ENCODE assay signal across 8 cellular contexts in genomic region chr19:35352448-35353304, GRCh38. TPM values are rescaled to one million over a fixed set of nuclear protein-coding genes. Genes with fewer than 3 reads are reported as not detected.
DNase-seq lines count a peak whose midpoint lies in the region; ATAC-seq and TF ChIP-seq lines count a peak whose summit lies in the region.

No MANE protein-coding gene starts in this region.

- in situ Hi-C loops in IMR-90 (cut with MboI; ENCODE audit: low sequenced_read_pairs) = no loop called here

- no peaks in the 10 kb centered on the region for H3K79me1 ChIP-seq in IMR-90 (ENCODE audit: low read depth in 1 of 2, low read length in 2 of 2)

- H3K9me3 Mint-ChIP-seq in naive thymus-derived CD4-positive, alpha-beta T cell = no peaks in the 10 kb centered on the region
- no peaks in the 10 kb centered on the region for H3K9me3 Mint-ChIP-seq in stimulated activated effector memory CD8-positive, alpha-beta T cell treated with anti-CD3 and anti-CD28 coated beads, Interleukin-12 subunit alpha, Interleukin-12 subunit beta, amount 100 ng/mL, for 72 hours

- TF ChIP-seq POLR2A in IMR-90 (IDR thresholded peaks at IDR 0.05; ENCODE audit: low read depth, low read length) (no peak), esophagus squamous epithelium (IDR thresholded peaks at IDR 0.05) (no peak)

- no peak overlapping the region for H3K4ac ChIP-seq in IMR-90 (ENCODE audit: low read depth, low read length)

- H3K4me2 ChIP-seq in IMR-90 (ENCODE audit: low read depth, low read length) = no peak overlapping the region
- H3K4me2 ChIP-seq in OCI-LY1 (ENCODE audit: low read length) = no peak overlapping the region

- peak; percentile 98 for ATAC-seq in IMR-90 (ENCODE audit: low read depth)
- ATAC-seq in naive thymus-derived CD4-positive, alpha-beta T cell = peak; percentile 85
- ATAC-seq in stimulated activated effector memory CD8-positive, alpha-beta T cell treated with anti-CD3 and anti-CD28 coated beads, Interleukin-12 subunit alpha, Interleukin-12 subunit beta, amount 100 ng/mL, for 72 hours = peak; percentile 57
- ATAC-seq in HG03097 (IDR thresholded peaks at IDR 0.05; ENCODE audit: low FRiP score, unreplicated experiment) = no peak

- H2AK9ac ChIP-seq in IMR-90 (replicated peaks; ENCODE audit: low read depth, low read length, poor library complexity) = no peak overlapping the region

- H3K79me2 ChIP-seq in OCI-LY1 (ENCODE audit: insufficient read depth, low read length) = no peaks in the 10 kb centered on the region

- H3K4me3 Mint-ChIP-seq in naive thymus-derived CD4-positive, alpha-beta T cell = peak overlapping the region in 2 of 10 donors; percentile 16 to 21
- no peak overlapping the region for H3K4me3 Mint-ChIP-seq in stimulated activated effector memory CD8-positive, alpha-beta T cell treated with anti-CD3 and anti-CD28 coated beads, Interleukin-12 subunit alpha, Interleukin-12 subunit beta, amount 100 ng/mL, for 72 hours

- H3K9me3 ChIP-seq in IMR-90 (ENCODE audit: control insufficient read depth, insufficient read depth, low read length) (no peaks in the 10 kb centered on the region), OCI-LY1 (ENCODE audit: low read length) (no peaks in the 10 kb centered on the region), esophagus squamous epithelium (no peaks in the 10 kb centered on the region)
- no peaks in the 10 kb centered on the region for H3K9me3 ChIP-seq in naive thymus-derived CD4-positive, alpha-beta T cell (ENCODE audit: control insufficient read depth in 2 of 3, low read length in 3 of 3)

- peak overlapping the region in 1 of 9 donors; percentile 54 for H3K27ac Mint-ChIP-seq in naive thymus-derived CD4-positive, alpha-beta T cell
- peak overlapping the region; percentile 52 for H3K27ac Mint-ChIP-seq in stimulated activated effector memory CD8-positive, alpha-beta T cell treated with anti-CD3 and anti-CD28 coated beads, Interleukin-12 subunit alpha, Interleukin-12 subunit beta, amount 100 ng/mL, for 72 hours

- intact Hi-C loops in IMR-90 (cut with micrococcal nuclease) = loop anchor here (1.0 to 10.0 kb wide), 4 partner anchors 112 to 276 kb away; partner anchors contain the start of genes RBM42 and TMEM147
- intact Hi-C loops in esophagus squamous epithelium (cut with DNase I) = loop anchor here (5.0 kb wide), 1 partner anchor 145 kb away; no protein-coding TSS in a partner anchor
- intact Hi-C loops in naive thymus-derived CD4-positive, alpha-beta T cell (cut with micrococcal nuclease) = loop anchor here (1.0 to 2.0 kb wide), 4 partner anchors 116 to 364 kb away; no protein-coding TSS in a partner anchor

- H3K36me3 ChIP-seq in IMR-90 (ENCODE audit: control insufficient read depth, insufficient read depth, low read length) = no peaks in the 10 kb centered on the region
- no peaks in the 10 kb centered on the region for H3K36me3 ChIP-seq in OCI-LY1 (ENCODE audit: insufficient read depth, low read length)
- H3K36me3 ChIP-seq in esophagus squamous epithelium = no peaks in the 10 kb centered on the region
- no peaks in the 10 kb centered on the region for H3K36me3 ChIP-seq in naive thymus-derived CD4-positive, alpha-beta T cell (ENCODE audit: control insufficient read depth in 2 of 3, insufficient read depth in 3 of 3, low read length in 3 of 3)

- H3K9ac ChIP-seq in IMR-90 (ENCODE audit: low read depth, low read length) (no peak overlapping the region), OCI-LY1 (ENCODE audit: low read length) (no peak overlapping the region)

- H3K4me3 ChIP-seq in IMR-90 (ENCODE audit: insufficient read depth, low read depth, low read length) = no peak overlapping the region
- H3K4me3 ChIP-seq in OCI-LY1 (ENCODE audit: low read depth, low read length, poor library complexity, severe bottlenecking) = no peak overlapping the region
- no peak overlapping the region for H3K4me3 ChIP-seq in esophagus squamous epithelium
- no peak overlapping the region for H3K4me3 ChIP-seq in naive thymus-derived CD4-positive, alpha-beta T cell (ENCODE audit: low read length)

- no peak overlapping the region for H3K18ac ChIP-seq in IMR-90 (ENCODE audit: low read depth, low read length)

- H4K91ac ChIP-seq in IMR-90 (ENCODE audit: insufficient read depth, low read depth, low read length) = no peak overlapping the region

- no peak overlapping the region for H3K56ac ChIP-seq in IMR-90 (ENCODE audit: extremely low read depth, insufficient read depth, low read length)

- 65% methylated on average over 2 of the region's 32 CpGs; no CpG with 5 or more reads in 1 of the 2 experiments for WGBS in IMR-90 (ENCODE audit: extremely low coverage in 2 of 2, insufficient read length in 1 of 2), 2 experiments
- 4 to 13% methylated on average over 13 to 21 of the region's 32 CpGs for WGBS in esophagus squamous epithelium, 2 donors

- H2BK5ac ChIP-seq in IMR-90 (ENCODE audit: low read depth, low read length, poor library complexity, severe bottlenecking) = no peak overlapping the region

- no peak overlapping the region for H3K14ac ChIP-seq in IMR-90 (replicated peaks; ENCODE audit: low read depth, low read length)

- H3K23ac ChIP-seq in IMR-90 (ENCODE audit: low read depth, low read length) = no peak overlapping the region

- POLR2A ChIA-PET in IMR-90 (lab: Charles Lee; ENCODE audit: unreplicated experiment) = no interaction called here
- POLR2A ChIA-PET in naive thymus-derived CD4-positive, alpha-beta T cell (lab: Charles Lee) = interaction anchor here (1.4 kb wide), 1 partner anchor 110 kb away, joined by 5 read pairs; no protein-coding TSS in a partner anchor

- BruUV-seq in IMR-90 (replicated peaks; lab: Mats Ljungman, UMichigan) = no TSS peak

- H2BK20ac ChIP-seq in IMR-90 (ENCODE audit: low read depth, low read length) = no peak overlapping the region

- H3K9me1 ChIP-seq in IMR-90 (ENCODE audit: insufficient read depth, low read length) = no peaks in the 10 kb centered on the region

- peak; percentile 90 for TF ChIP-seq RAD21 in IMR-90 (IDR thresholded peaks at IDR 0.05; ENCODE audit: low read length)

- peak overlapping the region; percentile 69 for H2AFZ ChIP-seq in IMR-90 (replicated peaks; ENCODE audit: low read length, poor library complexity)
- H2AFZ ChIP-seq in OCI-LY1 (ENCODE audit: low read length) = no peak overlapping the region

- CTCF ChIA-PET in IMR-90 (lab: Yijun Ruan, JAX) = interaction anchor here (0.6 to 2.1 kb wide), 8 partner anchors 11 to 731 kb away, joined by 3 to 14 read pairs (median 6); no protein-coding TSS in a partner anchor
- CTCF ChIA-PET in naive thymus-derived CD4-positive, alpha-beta T cell (lab: Charles Lee) = interaction anchor here (0.6 to 3.6 kb wide), 17 partner anchors 9 to 211 kb away, joined by 3 to 37 read pairs (median 4); no protein-coding TSS in a partner anchor

- peak; percentile 87 for DNase-seq in DMS 273 (lab: John Stamatoyannopoulos, UW; ENCODE audit: unreplicated experiment)
- peak; percentile 64 for DNase-seq in IMR-90
- peak; percentile 60 for DNase-seq in activated T-cell treated with anti-CD3 and anti-CD28 coated beads for 4 hours
- DNase-seq in esophagus squamous epithelium (lab: John Stamatoyannopoulos, UW) = no peak
- DNase-seq in naive thymus-derived CD4-positive, alpha-beta T cell = peak in 8 of 9 donors; percentile 50 to 73 (median 66)
- DNase-seq in stimulated activated effector memory CD8-positive, alpha-beta T cell treated with anti-CD3 and anti-CD28 coated beads, Interleukin-12 subunit alpha, Interleukin-12 subunit beta, amount 100 ng/mL, for 72 hours (ENCODE audit: low spot score in 2 of 2) = peak; percentile 63 to 85

- no peaks in the 10 kb centered on the region for H3K27me3 Mint-ChIP-seq in naive thymus-derived CD4-positive, alpha-beta T cell

- H3K4me1 Mint-ChIP-seq in naive thymus-derived CD4-positive, alpha-beta T cell = peaks cover 9 to 22% (median 12%) of the 10 kb centered on the region in 7 donors
- H3K4me1 Mint-ChIP-seq in stimulated activated effector memory CD8-positive, alpha-beta T cell treated with anti-CD3 and anti-CD28 coated beads, Interleukin-12 subunit alpha, Interleukin-12 subunit beta, amount 100 ng/mL, for 72 hours = peaks cover 44% of the 10 kb centered on the region

- no peak overlapping the region for H2BK120ac ChIP-seq in IMR-90 (ENCODE audit: low read depth, low read length)

- H3K27me3 ChIP-seq in IMR-90 (ENCODE audit: control insufficient read depth, insufficient read depth, low read length) (peaks cover 12% of the 10 kb centered on the region), OCI-LY1 (ENCODE audit: insufficient read depth, low read length) (no peaks in the 10 kb centered on the region), esophagus squamous epithelium (peaks cover 0 to 74% (median 0%) of the 10 kb centered on the region in 4 donors)
- H3K27me3 ChIP-seq in naive thymus-derived CD4-positive, alpha-beta T cell (ENCODE audit: control insufficient read depth in 2 of 2, insufficient read depth in 2 of 2, low read length in 2 of 2) = no peaks in the 10 kb centered on the region

- no peak overlapping the region for H2AK5ac ChIP-seq in IMR-90 (ENCODE audit: low read depth, low read length)

- H2BK15ac ChIP-seq in IMR-90 (ENCODE audit: low read depth, low read length) = no peak overlapping the region

- H3K36me3 Mint-ChIP-seq in naive thymus-derived CD4-positive, alpha-beta T cell = no peaks in the 10 kb centered on the region
- peaks cover 3% of the 10 kb centered on the region for H3K36me3 Mint-ChIP-seq in stimulated activated effector memory CD8-positive, alpha-beta T cell treated with anti-CD3 and anti-CD28 coated beads, Interleukin-12 subunit alpha, Interleukin-12 subunit beta, amount 100 ng/mL, for 72 hours

- no peak overlapping the region for H3K27ac ChIP-seq in IMR-90 (ENCODE audit: insufficient read depth, low read length)
- no peak overlapping the region for H3K27ac ChIP-seq in OCI-LY1 (ENCODE audit: low read depth, low read length, poor library complexity, severe bottlenecking)
- H3K27ac ChIP-seq in esophagus squamous epithelium = no peak overlapping the region
- H3K27ac ChIP-seq in naive thymus-derived CD4-positive, alpha-beta T cell (ENCODE audit: low read depth, low read length) = no peak overlapping the region

- dilution Hi-C loops in IMR-90 (cut with HindIII; ENCODE audit: low sequenced_read_pairs, unreplicated experiment) = no loop called here

- no peaks in the 10 kb centered on the region for H4K20me1 ChIP-seq in IMR-90 (ENCODE audit: insufficient read depth, low read length)
- no peaks in the 10 kb centered on the region for H4K20me1 ChIP-seq in OCI-LY1 (ENCODE audit: insufficient read depth, low read length)

- H3F3A ChIP-seq in OCI-LY1 (ENCODE audit: insufficient read depth, low read length) = no peaks in the 10 kb centered on the region

- H3K4me1 ChIP-seq in IMR-90 (ENCODE audit: control insufficient read depth, insufficient read depth, low read length) = no peaks in the 10 kb centered on the region
- H3K4me1 ChIP-seq in OCI-LY1 (ENCODE audit: insufficient read depth, low read length, severe bottlenecking) = peaks cover 8% of the 10 kb centered on the region
- H3K4me1 ChIP-seq in esophagus squamous epithelium = peaks cover 0 to 6% (median 0%) of the 10 kb centered on the region in 3 donors
- H3K4me1 ChIP-seq in naive thymus-derived CD4-positive, alpha-beta T cell (ENCODE audit: control insufficient read depth in 2 of 2, insufficient read depth in 2 of 2, low read length in 2 of 2) = peaks cover 3 to 8% of the 10 kb centered on the region in 2 donors

- H4K8ac ChIP-seq in IMR-90 (ENCODE audit: low read depth in 2 of 2, low read length in 2 of 2) = no peak overlapping the region

- no peaks in the 10 kb centered on the region for H3K9me2 ChIP-seq in OCI-LY1 (ENCODE audit: low read depth, low read length)

- H4K5ac ChIP-seq in IMR-90 (ENCODE audit: low read depth, low read length) = no peak overlapping the region

- peak; percentile 88 for TF ChIP-seq CTCF in IMR-90 (conservative IDR thresholded peaks at IDR 0.05; ENCODE audit: low read depth, low read length)
- TF ChIP-seq CTCF in OCI-LY1 (IDR thresholded peaks at IDR 0.05; ENCODE audit: low read length) = peak; percentile 87
- peak; percentile 60 to 90 (median 77) for TF ChIP-seq CTCF in esophagus squamous epithelium (IDR thresholded peaks at IDR 0.05)

RNA-seq across cellular contexts. Expression of gene FFAR1, which starts 5.0 kb away (rescaled TPM):
- not detected in 2 replicates for total RNA-seq in IMR-90 (2012; rRNA removed)
- polyA plus RNA-seq in IMR-90 (2012; rRNA removed) = not detected in 2 replicates
- not detected in 2 replicates for polyA plus RNA-seq in IMR-90 (2012; cell fraction: cytosol; rRNA removed)
- not detected in 2 replicates for polyA plus RNA-seq in IMR-90 (2012; cell fraction: nucleus; rRNA removed; ENCODE audit: low replicate concordance)
- not detected for total RNA-seq in esophagus squamous epithelium
- 1 to 10 TPM in 1 of 5 experiments, under 1 TPM in 2, not detected in 2; 0.10 to 1.3 (median 0.24) TPM for total RNA-seq in naive thymus-derived CD4-positive, alpha-beta T cell
- not detected for polyA plus RNA-seq in naive thymus-derived CD4-positive, alpha-beta T cell

RNA-seq across cellular contexts. Expression of gene FFAR3, which starts 5.6 kb away (rescaled TPM):
- not detected in 2 replicates for total RNA-seq in IMR-90 (2012; rRNA removed)
- not detected in 2 replicates for polyA plus RNA-seq in IMR-90 (2012; rRNA removed)
- polyA plus RNA-seq in IMR-90 (2012; cell fraction: cytosol; rRNA removed) = not detected in 2 replicates
- not detected in 2 replicates for polyA plus RNA-seq in IMR-90 (2012; cell fraction: nucleus; rRNA removed; ENCODE audit: low replicate concordance)
- not detected for total RNA-seq in esophagus squamous epithelium
- under 1 TPM in 3 of 5 experiments, not detected in 2; 0.31 to 0.91 (median 0.72) TPM for total RNA-seq in naive thymus-derived CD4-positive, alpha-beta T cell
- polyA plus RNA-seq in naive thymus-derived CD4-positive, alpha-beta T cell = not detected

RNA-seq across cellular contexts. Expression of gene GPR42, which starts 18.2 kb away (rescaled TPM):
- total RNA-seq in IMR-90 (2012; rRNA removed) (not detected in 2 replicates), esophagus squamous epithelium (not detected)
- polyA plus RNA-seq in IMR-90 (2012; rRNA removed) = not detected in 2 replicates
- not detected in 2 replicates for polyA plus RNA-seq in IMR-90 (2012; cell fraction: cytosol; rRNA removed)
- polyA plus RNA-seq in IMR-90 (2012; cell fraction: nucleus; rRNA removed; ENCODE audit: low replicate concordance) = not detected in 2 replicates
- under 1 TPM in 1 of 5 experiments, not detected in 4; 0.24 TPM for total RNA-seq in naive thymus-derived CD4-positive, alpha-beta T cell
- polyA plus RNA-seq in naive thymus-derived CD4-positive, alpha-beta T cell = not detected

RNA-seq across cellular contexts. Expression of gene CD22, which starts 23.7 kb away (rescaled TPM):
- 0.18 TPM in 1 of 2 replicates, not detected in the other for total RNA-seq in IMR-90 (2012; rRNA removed)
- 0.22 TPM in 2 replicates for polyA plus RNA-seq in IMR-90 (2012; rRNA removed)
- polyA plus RNA-seq in IMR-90 (2012; cell fraction: cytosol; rRNA removed) = 0.03 TPM in 1 of 2 replicates, not detected in the other
- polyA plus RNA-seq in IMR-90 (2012; cell fraction: nucleus; rRNA removed; ENCODE audit: low replicate concordance) = 0.06 and 0.23 TPM in 2 replicates
- 1 to 10 TPM in 2 of 4 donors, under 1 TPM in 2; 0.11 to 6.1 (median 1.9) TPM for total RNA-seq in esophagus squamous epithelium
- total RNA-seq in naive thymus-derived CD4-positive, alpha-beta T cell = 10 to 100 TPM in 1 of 5 experiments, 1 to 10 TPM in 4; 1.5 to 23.9 (median 1.9) TPM
- 1 to 10 TPM in 1 of 2 donors, under 1 TPM in 1; 0.70 to 1.1 TPM for polyA plus RNA-seq in naive thymus-derived CD4-positive, alpha-beta T cell
